8 cellular contexts compared by ENCODE assay signal in the genomic region with DNA sequence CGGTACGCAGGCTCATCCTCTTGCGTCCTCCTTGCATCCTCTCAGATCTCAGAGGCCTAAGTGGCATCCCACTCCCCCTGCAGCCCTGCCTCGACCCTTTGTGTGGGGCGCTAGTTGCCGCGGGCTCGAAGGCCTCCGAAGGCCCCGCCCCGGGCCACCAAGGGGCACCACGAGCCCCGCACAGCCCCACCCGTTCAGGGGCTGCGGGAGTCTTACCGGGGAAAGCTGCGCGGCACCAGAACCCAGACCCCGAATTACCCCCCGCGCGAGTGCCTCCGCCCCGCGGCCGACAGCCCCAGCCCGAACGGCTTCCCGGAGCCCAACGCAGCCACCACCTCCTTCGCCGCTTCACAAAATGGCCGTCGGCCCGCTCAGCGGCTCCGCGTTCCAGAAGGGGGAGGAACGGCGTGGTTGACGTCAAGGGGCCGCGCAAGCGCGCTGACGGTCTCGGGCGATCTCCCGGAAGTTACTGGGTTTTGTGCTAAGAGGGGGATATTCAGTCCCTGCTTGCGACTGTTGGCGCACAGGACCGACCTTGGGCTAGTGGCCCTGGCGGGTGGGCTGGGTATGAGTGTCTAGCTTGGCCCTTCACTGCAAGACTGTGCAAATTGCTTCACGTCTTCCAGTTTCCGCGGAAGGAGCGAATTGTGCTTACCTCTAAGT. TPM values are rescaled to one million over a fixed set of nuclear protein-coding genes. Genes with fewer than 3 reads are reported as not detected.
A peak's percentile ranks its signal among the peaks of the same experiment; 100 is the strongest.
DNase-seq lines count a peak whose midpoint lies in the region; ATAC-seq and TF ChIP-seq lines count a peak whose summit lies in the region.

A gene (minus strand): TSS at position 357 of the 663 bp plus-strand sequence. CDS start 31,977 bp downstream, outside the sequence.
A gene with protein sequence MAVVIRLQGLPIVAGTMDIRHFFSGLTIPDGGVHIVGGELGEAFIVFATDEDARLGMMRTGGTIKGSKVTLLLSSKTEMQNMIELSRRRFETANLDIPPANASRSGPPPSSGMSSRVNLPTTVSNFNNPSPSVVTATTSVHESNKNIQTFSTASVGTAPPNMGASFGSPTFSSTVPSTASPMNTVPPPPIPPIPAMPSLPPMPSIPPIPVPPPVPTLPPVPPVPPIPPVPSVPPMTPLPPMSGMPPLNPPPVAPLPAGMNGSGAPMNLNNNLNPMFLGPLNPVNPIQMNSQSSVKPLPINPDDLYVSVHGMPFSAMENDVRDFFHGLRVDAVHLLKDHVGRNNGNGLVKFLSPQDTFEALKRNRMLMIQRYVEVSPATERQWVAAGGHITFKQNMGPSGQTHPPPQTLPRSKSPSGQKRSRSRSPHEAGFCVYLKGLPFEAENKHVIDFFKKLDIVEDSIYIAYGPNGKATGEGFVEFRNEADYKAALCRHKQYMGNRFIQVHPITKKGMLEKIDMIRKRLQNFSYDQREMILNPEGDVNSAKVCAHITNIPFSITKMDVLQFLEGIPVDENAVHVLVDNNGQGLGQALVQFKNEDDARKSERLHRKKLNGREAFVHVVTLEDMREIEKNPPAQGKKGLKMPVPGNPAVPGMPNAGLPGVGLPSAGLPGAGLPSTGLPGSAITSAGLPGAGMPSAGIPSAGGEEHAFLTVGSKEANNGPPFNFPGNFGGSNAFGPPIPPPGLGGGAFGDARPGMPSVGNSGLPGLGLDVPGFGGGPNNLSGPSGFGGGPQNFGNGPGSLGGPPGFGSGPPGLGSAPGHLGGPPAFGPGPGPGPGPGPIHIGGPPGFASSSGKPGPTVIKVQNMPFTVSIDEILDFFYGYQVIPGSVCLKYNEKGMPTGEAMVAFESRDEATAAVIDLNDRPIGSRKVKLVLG (minus strand): TSS at position 357 of the 663 bp plus-strand sequence. CDS start 9,578 bp downstream, outside the sequence.

- no peaks in the 10 kb centered on the region for H3K27me3 ChIP-seq in PC-9 (ENCODE audit: insufficient read depth, low read depth)
- no peaks in the 10 kb centered on the region for H3K27me3 ChIP-seq in mucosa of rectum (ENCODE audit: control insufficient read depth in 2 of 2, insufficient read depth in 2 of 2, low read length in 2 of 2)

- CTCF ChIA-PET in PC-9 (lab: Charles Lee) = interaction anchor here (0.5 to 0.9 kb wide), 4 partner anchors 46 to 361 kb away, joined by 3 to 7 read pairs (median 4); no protein-coding TSS in a partner anchor

- peaks cover 37% of the 10 kb centered on the region for H3K4me1 ChIP-seq in PC-9 (replicated peaks; ENCODE audit: insufficient read depth)
- H3K4me1 ChIP-seq in mucosa of rectum (ENCODE audit: control insufficient read depth in 2 of 2, insufficient read depth in 2 of 2, low read length in 2 of 2) = peaks cover 17 to 26% of the 10 kb centered on the region in 2 donors

- H3K9me2 ChIP-seq in PC-9 (ENCODE audit: insufficient read depth) = no peaks in the 10 kb centered on the region

- DNase-seq in DMS114 treated with DMSO at 0.1 percent for 48 hours (lab: John Stamatoyannopoulos, UW; ENCODE audit: unreplicated experiment) (peak; percentile 88), KBM-7 (peak; percentile 94), PC-9 (peak; percentile 80 to 94), erythroblast (lab: John Stamatoyannopoulos, UW) (peak; percentile 95 to 97)
- DNase-seq in activated T-cell treated with anti-CD3 and anti-CD28 coated beads, Interleukin-2, amount 50 U/mL, for 1 hour = peak; percentile 94
- peak; percentile 81 to 86 for DNase-seq in stimulated activated CD8-positive, alpha-beta memory T cell treated with anti-CD3 and anti-CD28 coated beads, Interleukin-4, amount 100 ng/mL, for 4 hours (ENCODE audit: low read depth in 2 of 2, low spot score in 1 of 2)

- peak within 1 kb of the TSS; percentile 99 for H3K4me3 ChIP-seq in PC-9
- H3K4me3 ChIP-seq in mucosa of rectum (ENCODE audit: low read length in 2 of 2) = peak within 1 kb of the TSS; percentile 86 to 98

- H3K9me3 ChIP-seq in PC-9 (ENCODE audit: insufficient read depth, low read depth) (no peaks in the 10 kb centered on the region), mucosa of rectum (ENCODE audit: control insufficient read depth in 2 of 2, low read length in 2 of 2) (no peaks in the 10 kb centered on the region)

- POLR2A ChIA-PET in PC-9 (lab: Charles Lee; ENCODE audit: unreplicated experiment) = interaction anchor here (0.6 to 1.0 kb wide), 2 partner anchors 49 to 210 kb away, joined by 3 to 22 read pairs; a partner anchor contains a TSS

- in situ Hi-C loops in KBM-7 (cut with MboI; ENCODE audit: low pct_unique_long_range_greater_than_20kb, low sequenced_read_pairs) = no loop called here

- TF ChIP-seq CTCF in PC-9 (conservative IDR thresholded peaks at IDR 0.05) = no peak

- H3K79me2 ChIP-seq in PC-9 (ENCODE audit: low read depth) = peaks cover 50% of the 10 kb centered on the region

- H3K4me2 ChIP-seq in PC-9 = peak within 1 kb of the TSS; percentile 87

- BruUV-seq in PC-9 (replicated peaks; lab: Mats Ljungman, UMichigan) = no TSS peak

- peaks cover 45% of the 10 kb centered on the region for H4K20me1 ChIP-seq in PC-9 (ENCODE audit: insufficient read depth)

- peak; percentile 96 for TF ChIP-seq POLR2A in erythroblast (IDR thresholded peaks at IDR 0.05; ENCODE audit: low read length)

- H3F3A ChIP-seq in PC-9 (ENCODE audit: insufficient read depth, low read depth) = peaks cover 16% of the 10 kb centered on the region

- peak within 1 kb of the TSS; percentile 97 for H2AFZ ChIP-seq in PC-9

- intact Hi-C loops in PC-9 (cut with micrococcal nuclease; ENCODE audit: unreplicated experiment) = loop anchor here (5.0 kb wide), 2 partner anchors 78 to 97 kb away; a partner anchor contains a TSS

- H3K9ac ChIP-seq in mucosa of rectum (ENCODE audit: low read depth in 1 of 2, low read length in 2 of 2) = peak within 1 kb of the TSS; percentile 89 to 99

- ATAC-seq in GM21576 (IDR thresholded peaks at IDR 0.05; ENCODE audit: unreplicated experiment) = peak; percentile 68

- H3K36me3 ChIP-seq in PC-9 (ENCODE audit: low read depth) = no peaks in the 10 kb centered on the region
- H3K36me3 ChIP-seq in mucosa of rectum (ENCODE audit: control insufficient read depth in 2 of 2, insufficient read depth in 2 of 2, low read length in 2 of 2) = peaks cover 5 to 11% of the 10 kb centered on the region in 2 donors

- H3K27ac ChIP-seq in PC-9 (peak within 1 kb of the TSS; percentile 86), mucosa of rectum (ENCODE audit: low read depth in 2 of 2, low read length in 2 of 2) (peak within 1 kb of the TSS; percentile 95 to 98)

RNA-seq across cellular contexts. Expression of the first gene that starts in this region (rescaled TPM):
- 271 and 311 TPM in 2 replicates for total RNA-seq in PC-9 (2021)

RNA-seq across cellular contexts. Expression of the second gene that starts in this region (rescaled TPM):
- total RNA-seq in PC-9 (2021) = 46.9 and 81.2 TPM in 2 replicates

Comparison
In these comparisons a context has a peak if more than half of its experiments do, and no peak if none do; other contexts are left out.
1. Peak in every context shown above with its lines: DNase-seq, ATAC-seq, H3K4me3 ChIP-seq and H3K27ac ChIP-seq.